In genomic region chrX:39174761-39175417, GRCh38 we compare ENCODE assay signal across 10 cellular contexts.
DNase-seq lines count a peak whose midpoint lies in the region; ATAC-seq lines count a peak whose summit lies in the region.
"Had no signal": no experiment of that assay in that cellular context is flagged by ENCODE, and none has a peak within 500 bp of the region (broad histone marks: within the 10 kb centered on the region; RNA-seq: fewer than 3 reads in every experiment).

No MANE protein-coding gene starts in this region.

- H3K4me3 Mint-ChIP-seq in activated T-cell treated with anti-CD3 and anti-CD28 coated beads, Interleukin-2, amount 50 U/mL, for 4 hours: peak overlapping the region; percentile 62
- H3K4me3 Mint-ChIP-seq: HFFc6 had no signal

- no peaks in the 10 kb centered on the region for H3K27me3 Mint-ChIP-seq in activated T-cell treated with anti-CD3 and anti-CD28 coated beads, Interleukin-2, amount 50 U/mL, for 4 hours (ENCODE audit: low read depth)

- H3K36me3 ChIP-seq in mucosa of rectum (ENCODE audit: control insufficient read depth in 2 of 2, insufficient read depth in 2 of 2, low read length in 2 of 2): no peaks in the 10 kb centered on the region

- peaks cover 11 to 14% of the 10 kb centered on the region in 2 donors for H3K4me1 ChIP-seq in mucosa of rectum (ENCODE audit: control insufficient read depth in 2 of 2, insufficient read depth in 2 of 2, low read length in 2 of 2)

- no peaks in the 10 kb centered on the region for H3K36me3 Mint-ChIP-seq in activated T-cell treated with anti-CD3 and anti-CD28 coated beads, Interleukin-2, amount 50 U/mL, for 4 hours (ENCODE audit: insufficient read depth)

- peaks cover 0 to 3% of the 10 kb centered on the region in 2 donors for H3K9me3 ChIP-seq in mucosa of rectum (ENCODE audit: control insufficient read depth in 2 of 2, low read length in 2 of 2)

- H3K27me3 ChIP-seq in mucosa of rectum (ENCODE audit: control insufficient read depth in 2 of 2, insufficient read depth in 2 of 2, low read length in 2 of 2): peaks cover 0 to under 1% of the 10 kb centered on the region in 2 donors

- H3K9ac ChIP-seq in mucosa of rectum (ENCODE audit: low read depth in 1 of 2, low read length in 2 of 2): peak overlapping the region in 1 of 2 donors; percentile 26

- peak overlapping the region; percentile 72 to 77 for H3K27ac ChIP-seq in mucosa of rectum (ENCODE audit: low read depth in 2 of 2, low read length in 2 of 2)

- peak overlapping the region in 1 of 2 donors; percentile 45 for H3K4me3 ChIP-seq in mucosa of rectum (ENCODE audit: low read length in 2 of 2)

- peak; percentile 24 for DNase-seq in CD1c-positive myeloid dendritic cell (ENCODE audit: extremely low spot score)
- DNase-seq in NCI-H1105 treated with DMSO at 0.1 percent for 48 hours (lab: John Stamatoyannopoulos, UW): peak; percentile 81
- peak; percentile 30 for DNase-seq in activated T-cell treated with anti-CD3 and anti-CD28 coated beads, Interleukin-2, amount 50 U/mL, for 4 hours
- no peak for DNase-seq in pons (ENCODE audit: low spot score)
- no peak for DNase-seq in amniotic stem cell (lab: John Stamatoyannopoulos, UW)
- DNase-seq in islet precursor cell: no peak
- DNase-seq: EL, HFFc6 had no signal

- peak; percentile 72 to 86 for ATAC-seq in activated T-cell treated with anti-CD3 and anti-CD28 coated beads, Interleukin-2, amount 50 U/mL, for 4 hours
- no peak for ATAC-seq in GM19324 (IDR thresholded peaks at IDR 0.05; ENCODE audit: low FRiP score, unreplicated experiment)

- H3K4me1 Mint-ChIP-seq in activated T-cell treated with anti-CD3 and anti-CD28 coated beads, Interleukin-2, amount 50 U/mL, for 4 hours (ENCODE audit: low read depth): peaks cover 22% of the 10 kb centered on the region

- no peaks in the 10 kb centered on the region for H3K9me3 Mint-ChIP-seq in activated T-cell treated with anti-CD3 and anti-CD28 coated beads, Interleukin-2, amount 50 U/mL, for 4 hours
- H3K9me3 Mint-ChIP-seq: HFFc6 had no signal

Comparison
In these comparisons a context has a peak if more than half of its experiments do, and no peak if none do; other contexts are left out.
1. DNase-seq: peak in CD1c-positive myeloid dendritic cell (single experiment), NCI-H1105 treated with DMSO at 0.1 percent for 48 hours (single experiment) and activated T-cell treated with anti-CD3 and anti-CD28 coated beads, Interleukin-2, amount 50 U/mL, for 4 hours (single experiment); none in pons (single experiment), amniotic stem cell (single experiment) and islet precursor cell (single experiment).